Comparison of ENCODE assay signal across 8 cellular contexts in the genomic region with DNA sequence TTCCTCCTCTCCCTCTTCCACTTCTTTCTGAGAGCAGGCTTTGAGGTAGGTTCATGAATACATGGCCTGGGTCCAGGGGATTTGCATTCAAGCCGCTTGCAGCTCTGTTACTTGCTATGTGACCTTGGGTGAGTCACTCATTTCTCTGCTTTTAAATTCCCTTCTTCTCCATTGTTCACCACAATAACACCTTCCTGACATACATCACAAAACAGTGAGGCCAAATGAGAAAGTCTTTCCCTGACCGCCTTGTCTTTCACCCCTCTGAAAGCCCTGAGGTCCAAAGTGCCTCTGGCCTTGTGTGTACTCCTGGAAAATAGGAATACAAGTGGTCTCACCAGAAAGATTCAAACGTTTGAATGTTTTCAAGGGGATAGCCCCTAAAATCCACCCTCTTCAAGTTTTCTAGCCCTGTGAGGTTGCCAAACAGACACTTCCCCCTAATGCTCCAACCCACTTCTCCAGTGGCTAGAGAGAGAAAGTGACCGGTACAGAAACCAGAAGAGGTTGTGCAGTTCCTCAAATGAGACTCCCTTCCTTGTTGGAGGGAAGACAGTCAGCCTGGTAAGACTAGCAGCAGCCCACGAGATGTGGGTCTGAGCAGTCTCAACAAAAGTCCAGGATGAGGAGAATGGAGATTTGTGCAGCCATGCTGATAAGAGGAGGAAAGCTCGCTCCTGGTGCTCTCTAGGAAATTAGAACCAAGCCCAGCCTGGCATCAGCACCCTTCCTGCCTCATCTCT.
DNase-seq lines count a peak whose midpoint lies in the region; ATAC-seq and TF ChIP-seq lines count a peak whose summit lies in the region.

No MANE protein-coding gene starts in this region.

- no TSS peak for BruUV-seq in HCT116 (replicated peaks; lab: Mats Ljungman, UMichigan)

- TF ChIP-seq RAD21 in HCT116 (IDR thresholded peaks at IDR 0.05; ENCODE audit: low read depth): no peak

- POLR2A ChIA-PET in HCT116 (lab: Charles Lee): interaction anchor here (1.5 to 1.6 kb wide), 2 partner anchors 1203 to 1206 kb away, joined by 5 read pairs; partner anchors contain the start of gene BCL6

- peak; percentile 23 for ATAC-seq in HCT116
- ATAC-seq in HG02870 (IDR thresholded peaks at IDR 0.05; ENCODE audit: unreplicated experiment): no peak

- H3K4me2 ChIP-seq in HCT116 (ENCODE audit: low read length) (peak overlapping the region; percentile 85), osteoblast (ENCODE audit: insufficient read depth, low read length) (peak overlapping the region; percentile 66)

- H4K20me1 ChIP-seq in HCT116 (ENCODE audit: insufficient read depth) (no peaks in the 10 kb centered on the region), osteoblast (ENCODE audit: insufficient read depth, low read length) (no peaks in the 10 kb centered on the region)

- H3K27me3 ChIP-seq in HCT116 (ENCODE audit: insufficient read depth, low read length) (no peaks in the 10 kb centered on the region), osteoblast (ENCODE audit: insufficient read depth, low read length) (no peaks in the 10 kb centered on the region), BE2C (no peaks in the 10 kb centered on the region)

- no peak for TF ChIP-seq POLR2A in HCT116 (IDR thresholded peaks at IDR 0.05; ENCODE audit: borderline replicate concordance, extremely low read depth, insufficient read depth, insufficient read length)

- DNase-seq in HCT116 (ENCODE audit: low read depth, low spot score) (peak; percentile 67), SIG-M5 (lab: John Stamatoyannopoulos, UW) (peak; percentile 80), fibroblast of pulmonary artery (ENCODE audit: low read depth) (peak; percentile 99), osteoblast (ENCODE audit: insufficient read length, low spot score, missing footprints) (peak; percentile 62), BE2C (no peak), GM10266 (ENCODE audit: extremely low spot score) (no peak), NCI-H2171 (lab: John Stamatoyannopoulos, UW) (no peak)

- H2AFZ ChIP-seq in HCT116 (ENCODE audit: low read depth, low read length, poor library complexity, severe bottlenecking): peak overlapping the region; percentile 4
- H2AFZ ChIP-seq in osteoblast (ENCODE audit: low read length): peak overlapping the region; percentile 38

- peak overlapping the region; percentile 65 for H3K9ac ChIP-seq in HCT116 (ENCODE audit: low read length)

- no peak for TF ChIP-seq CTCF in HCT116 (IDR thresholded peaks at IDR 0.05 in 2 of 3, conservative IDR thresholded peaks at IDR 0.05 in 1 of 3; ENCODE audit: borderline replicate concordance in 1 of 3, insufficient read depth in 1 of 3, low read depth in 2 of 3, low read length in 2 of 3)
- TF ChIP-seq CTCF in fibroblast of pulmonary artery (IDR thresholded peaks at IDR 0.05; ENCODE audit: low read length, missing control alignments): no peak
- no peak for TF ChIP-seq CTCF in osteoblast (IDR thresholded peaks at IDR 0.05; ENCODE audit: extremely low read depth, low read depth, low read length)
- TF ChIP-seq CTCF in BE2C (IDR thresholded peaks at IDR 0.05; ENCODE audit: low read depth, low read length): no peak
- no peak for TF ChIP-seq CTCF in GM10266 (IDR thresholded peaks at IDR 0.05; ENCODE audit: control insufficient read depth, insufficient read depth, low read depth, missing control alignments)

- H3K36me3 ChIP-seq in HCT116 (ENCODE audit: control insufficient read depth in 1 of 2, insufficient read depth in 2 of 2, low read length in 2 of 2): no peaks in the 10 kb centered on the region
- H3K36me3 ChIP-seq in osteoblast (ENCODE audit: insufficient read depth, low read length): no peaks in the 10 kb centered on the region
- no peaks in the 10 kb centered on the region for H3K36me3 ChIP-seq in BE2C

- CTCF ChIA-PET in HCT116 (lab: Charles Lee): interaction anchor here (1.5 to 2.9 kb wide), 2 partner anchors 1209 to 1210 kb away, joined by 10 read pairs; no protein-coding TSS in a partner anchor

- RAD21 ChIA-PET in HCT116 (lab: Charles Lee; ENCODE audit: low non-redundant PET in 1 of 2, low total read pairs in 2 of 2, uncharacterized antibody in 2 of 2, unreplicated experiment in 2 of 2): interaction anchor here in 1 of 2 experiments (0.7 kb wide), 1 partner anchor 18 kb away, joined by 3 read pairs; no protein-coding TSS in a partner anchor

- H3K9me3 ChIP-seq in HCT116 (ENCODE audit: control insufficient read depth in 1 of 2, insufficient read depth in 1 of 2, low read depth in 1 of 2, low read length in 2 of 2) (no peaks in the 10 kb centered on the region), osteoblast (ENCODE audit: low read depth, low read length) (no peaks in the 10 kb centered on the region), BE2C (no peaks in the 10 kb centered on the region)

- H3K79me2 ChIP-seq in HCT116 (ENCODE audit: insufficient read depth, low read length) (no peaks in the 10 kb centered on the region), osteoblast (ENCODE audit: insufficient read depth, low read length) (no peaks in the 10 kb centered on the region)

- H3K27ac ChIP-seq in HCT116 (ENCODE audit: low read depth, low read length) (peak overlapping the region; percentile 87), osteoblast (ENCODE audit: low read depth, low read length) (peak overlapping the region; percentile 79)

- intact Hi-C loops in HCT116 (cut with micrococcal nuclease): loop anchor here (1.0 kb wide), 1 partner anchor 912 kb away; no protein-coding TSS in a partner anchor

- H3K9me2 ChIP-seq in HCT116 (ENCODE audit: insufficient read depth): no peaks in the 10 kb centered on the region

- H3K4me3 ChIP-seq in HCT116 (replicated peaks in 1 of 2; ENCODE audit: low read depth in 1 of 2, low read length in 2 of 2) (peak overlapping the region; percentile 44 to 56), fibroblast of pulmonary artery (replicated peaks; ENCODE audit: low read depth, low read length) (peak overlapping the region; percentile 43), osteoblast (ENCODE audit: insufficient read depth, low read length) (no peak overlapping the region), BE2C (ENCODE audit: low read depth, low read length) (no peak overlapping the region)

- peaks cover 46 to 59% of the 10 kb centered on the region in 2 experiments for H3K4me1 ChIP-seq in HCT116 (ENCODE audit: control insufficient read depth in 1 of 2, insufficient read depth in 2 of 2, low read length in 2 of 2)
- H3K4me1 ChIP-seq in osteoblast (ENCODE audit: insufficient read depth, low read length): peaks cover 25% of the 10 kb centered on the region
- H3K4me1 ChIP-seq in BE2C: peaks cover 6% of the 10 kb centered on the region

TF ChIP-seq in HCT116, 20 proteins besides CTCF, POLR2A, EP300 and RAD21:
- TF ChIP-seq POLR2AphosphoS5 (IDR thresholded peaks at IDR 0.05; ENCODE audit: low read depth, low read length) (peak; percentile 8; the same call in 1 of the 2 replicates), ZNF274 (IDR thresholded peaks at IDR 0.05; ENCODE audit: low read depth, low read length) (no peak)
TF ChIP-seq in HCT116: peak in this region for 1.

Comparison
In these comparisons a context has a peak if more than half of its experiments do, and no peak if none do; other contexts are left out.
1. DNase-seq: peak in HCT116 (single experiment), SIG-M5 (single experiment), fibroblast of pulmonary artery (single experiment) and osteoblast (single experiment); none in BE2C (single experiment), GM10266 (single experiment) and NCI-H2171 (single experiment).
2. H3K4me3 ChIP-seq: peak in HCT116 (2 of 2) and fibroblast of pulmonary artery (single experiment); none in osteoblast (single experiment) and BE2C (single experiment).